Comparison of ENCODE assay signal across 19 cellular contexts in genomic region chr7:40815512-40815911, GRCh38.
DNase-seq lines count a peak whose midpoint lies in the region; ATAC-seq, FAIRE-seq and TF ChIP-seq lines count a peak whose summit lies in the region.
"Had no signal": no experiment of that assay in that cellular context is flagged by ENCODE, and none has a peak within 500 bp of the region (broad histone marks: within the 10 kb centered on the region; RNA-seq: fewer than 3 reads in every experiment).

No MANE protein-coding gene starts in this region.

- no peak for ATAC-seq in HG02610 (IDR thresholded peaks at IDR 0.05; ENCODE audit: unreplicated experiment)
- ATAC-seq in HG03571 (IDR thresholded peaks at IDR 0.05; ENCODE audit: unreplicated experiment) = no peak
- ATAC-seq: activated CD8-positive, alpha-beta T cell treated with anti-CD3 and anti-CD28 coated beads for 36 hours; stimulated activated naive CD8-positive, alpha-beta T cell treated with anti-CD3 and anti-CD28 coated beads, Interleukin-15, Interleukin-2, amounts not matched to agents 100 U/mL and 50 U/mL, for 24 hours had no signal

- dilution Hi-C loops in keratinocyte (cut with MboI; ENCODE audit: extremely low pct_ligation_motif_present, low sequenced_read_pairs) = no loop called here

- no peak overlapping the region for H3K4me3 ChIP-seq in bronchial epithelial cell (ENCODE audit: low read depth, low read length)
- H3K4me3 ChIP-seq in keratinocyte (ENCODE audit: control insufficient read depth in 2 of 3, extremely low read depth in 1 of 3, insufficient read depth in 2 of 3, low read depth in 1 of 3, low read length in 3 of 3) = peak overlapping the region; percentile 33 to 71 (median 44)
- H3K4me3 ChIP-seq: ovary, PC-9, vagina had no signal

- no peaks in the 10 kb centered on the region for H3K9me3 ChIP-seq in keratinocyte (ENCODE audit: control insufficient read depth, low read depth, low read length)
- H3K9me3 ChIP-seq: ovary, vagina had no signal

- H3K4me2 ChIP-seq in keratinocyte (ENCODE audit: control insufficient read depth, extremely low read depth, insufficient read depth, low read depth, low read length) = peak overlapping the region; percentile 39
- H3K4me2 ChIP-seq: PC-9 had no signal

- H3K27me3 ChIP-seq in bronchial epithelial cell (ENCODE audit: control insufficient read depth, insufficient read depth, low read length) (no peaks in the 10 kb centered on the region), keratinocyte (ENCODE audit: control insufficient read depth, extremely low read depth, insufficient read depth, low read length) (no peaks in the 10 kb centered on the region)
- H3K27me3 ChIP-seq: ovary, vagina had no signal

- FAIRE-seq in bronchial epithelial cell (lab: Jason Lieb, UNC) (peak; percentile 94), keratinocyte (lab: Jason Lieb, UNC) (peak; percentile 99)
- FAIRE-seq: endothelial cell of umbilical vein, G401.6 had no signal

- H4K20me1 ChIP-seq in keratinocyte (ENCODE audit: control insufficient read depth, extremely low read depth, insufficient read depth, low read length) = no peaks in the 10 kb centered on the region

- peak overlapping the region; percentile 50 for H3K27ac ChIP-seq in keratinocyte (ENCODE audit: control insufficient read depth, insufficient read depth, low read length)
- H3K27ac ChIP-seq: ovary, PC-9, vagina, VCaP had no signal

- H3K79me2 ChIP-seq in keratinocyte (ENCODE audit: control insufficient read depth, insufficient read depth, low read length) = peaks cover 32% of the 10 kb centered on the region

- TF ChIP-seq CTCF in AG09319 (IDR thresholded peaks at IDR 0.05; ENCODE audit: low read depth, low read length) (no peak), bronchial epithelial cell (IDR thresholded peaks at IDR 0.05; ENCODE audit: insufficient read depth, low read length, severe bottlenecking) (no peak), keratinocyte (optimal IDR thresholded peaks at IDR 0.05 in 1 of 3, IDR thresholded peaks at IDR 0.05 in 1 of 3, conservative IDR thresholded peaks at IDR 0.05 in 1 of 3; ENCODE audit: extremely low read depth in 1 of 3, insufficient read depth in 2 of 3, low read length in 3 of 3) (no peak)

- peak; percentile 77 for DNase-seq in AG09319 (ENCODE audit: extremely low read depth, low read depth)
- peak; percentile 65 for DNase-seq in LHCN-M2 (ENCODE audit: low read depth)
- peak; percentile 94 for DNase-seq in bronchial epithelial cell (ENCODE audit: low read depth)
- DNase-seq in keratinocyte (ENCODE audit: low read depth, low spot score) = peak; percentile 33
- DNase-seq in activated T-cell treated with anti-CD3 and anti-CD28 coated beads, Interleukin-2, amount 50 U/mL, for 48 hours = no peak
- no peak for DNase-seq in activated T-cell treated with anti-CD3 and anti-CD28 coated beads for 4 hours
- DNase-seq: ACHN; activated CD8-positive, alpha-beta T cell treated with anti-CD3 and anti-CD28 coated beads for 36 hours; COR-L47; NCI-H526 treated with DMSO at 0.1 percent for 48 hours; ovary; PC-9; stimulated activated naive CD8-positive, alpha-beta T cell treated with anti-CD3 and anti-CD28 coated beads, Interleukin-15, Interleukin-2, amounts not matched to agents 100 U/mL and 50 U/mL, for 24 hours had no signal

- peak overlapping the region; percentile 64 for H3K9ac ChIP-seq in keratinocyte (ENCODE audit: control insufficient read depth, extremely low read depth, insufficient read depth, low read length)

- no peaks in the 10 kb centered on the region for H3K9me1 ChIP-seq in keratinocyte (ENCODE audit: control insufficient read depth, extremely low read depth, insufficient read depth, low read length)

- H3K36me3 ChIP-seq in bronchial epithelial cell (ENCODE audit: control insufficient read depth, insufficient read depth, low read length) (no peaks in the 10 kb centered on the region), keratinocyte (ENCODE audit: control insufficient read depth in 2 of 2, extremely low read depth in 1 of 2, insufficient read depth in 2 of 2, low read length in 2 of 2) (no peaks in the 10 kb centered on the region)
- H3K36me3 ChIP-seq: ovary, vagina had no signal

- H3K4me1 ChIP-seq in keratinocyte (ENCODE audit: control insufficient read depth, extremely low read depth, insufficient read depth, low read length) = peaks cover 17% of the 10 kb centered on the region
- H3K4me1 ChIP-seq: vagina had no signal

- peak overlapping the region; percentile 18 for H2AFZ ChIP-seq in keratinocyte (ENCODE audit: control insufficient read depth, low read length)
- H2AFZ ChIP-seq: PC-9 had no signal

Comparison
In these comparisons a context has a peak if more than half of its experiments do, and no peak if none do; other contexts are left out.
1. DNase-seq: peak in AG09319 (single experiment), LHCN-M2 (single experiment), bronchial epithelial cell (single experiment) and keratinocyte (single experiment); none in activated T-cell treated with anti-CD3 and anti-CD28 coated beads, Interleukin-2, amount 50 U/mL, for 48 hours (0 of 2) and activated T-cell treated with anti-CD3 and anti-CD28 coated beads for 4 hours (single experiment).